In genomic region chr3:196241704-196242103, GRCh38 we compare ENCODE assay signal across 22 cellular contexts. TPM values are rescaled to one million over a fixed set of nuclear protein-coding genes. Genes with fewer than 3 reads are reported as not detected.
A peak's percentile ranks its signal among the peaks of the same experiment; 100 is the strongest.
DNase-seq lines count a peak whose midpoint lies in the region; ATAC-seq, FAIRE-seq and TF ChIP-seq lines count a peak whose summit lies in the region.
"Had no signal": no experiment of that assay in that cellular context is flagged by ENCODE, and none has a peak within 500 bp of the region (broad histone marks: within the 10 kb centered on the region; RNA-seq: fewer than 3 reads in every experiment).

No MANE protein-coding gene starts in this region.

- ATAC-seq in T-helper 17 cell (no peak), GM19324 (IDR thresholded peaks at IDR 0.05; ENCODE audit: low FRiP score, unreplicated experiment) (no peak)
- ATAC-seq in activated T-helper 17 cell treated with anti-CD3 and anti-CD28 coated beads, Interleukin-2, amount 50 U/mL, for 72 hours (replicated peaks), result no peak
- ATAC-seq: CD8-positive, alpha-beta T cell had no signal

- CTCF ChIA-PET in A673 (lab: Charles Lee), result no interaction called here

- peak overlapping the region; percentile 37 for H3K27ac Mint-ChIP-seq in T-helper 17 cell
- H3K27ac Mint-ChIP-seq in activated T-helper 17 cell treated with anti-CD3 and anti-CD28 coated beads, Interleukin-2, amount 50 U/mL, for 72 hours, result peak overlapping the region; percentile 38
- H3K27ac Mint-ChIP-seq: B cell; CD4-positive, alpha-beta T cell had no signal

- FAIRE-seq in bronchial epithelial cell (lab: Jason Lieb, UNC), result peak; percentile 13
- FAIRE-seq: A204.1, D721Med, G401.6, GM12891, GM19239 had no signal

- H3K9me3 ChIP-seq in T-helper 17 cell (ENCODE audit: control insufficient read depth, low read length, poor library complexity, severe bottlenecking) (no peaks in the 10 kb centered on the region), A673 (ENCODE audit: low read depth, low read length, poor library complexity, severe bottlenecking) (no peaks in the 10 kb centered on the region)
- H3K9me3 ChIP-seq: Caco-2 had no signal

- POLR2A ChIA-PET in A673 (lab: Charles Lee; ENCODE audit: low non-redundant PET), result no interaction called here

- H3K27me3 ChIP-seq in bronchial epithelial cell (ENCODE audit: control insufficient read depth, insufficient read depth, low read length) (no peaks in the 10 kb centered on the region), A673 (replicated peaks; ENCODE audit: insufficient read depth, low read depth, low read length, poor library complexity) (no peaks in the 10 kb centered on the region)
- H3K27me3 ChIP-seq: BLaER1 treated with 17β-estradiol and CSF1 and Interleukin-3, amounts not matched to agents 10 nM and 100 nM had no signal

- H3K4me1 ChIP-seq in A673 (ENCODE audit: insufficient read depth, low read length, poor library complexity, severe bottlenecking), result no peaks in the 10 kb centered on the region
- H3K4me1 ChIP-seq: Caco-2 had no signal

- H3K27me3 Mint-ChIP-seq in T-helper 17 cell, result no peaks in the 10 kb centered on the region
- no peaks in the 10 kb centered on the region for H3K27me3 Mint-ChIP-seq in activated T-helper 17 cell treated with anti-CD3 and anti-CD28 coated beads, Interleukin-2, amount 50 U/mL, for 72 hours
- H3K27me3 Mint-ChIP-seq: B cell; CD4-positive, alpha-beta T cell had no signal

- no peaks in the 10 kb centered on the region for H3K9me3 Mint-ChIP-seq in activated T-helper 17 cell treated with anti-CD3 and anti-CD28 coated beads, Interleukin-2, amount 50 U/mL, for 72 hours
- H3K9me3 Mint-ChIP-seq: CD4-positive, alpha-beta T cell; CD8-positive, alpha-beta T cell had no signal

- no peak overlapping the region for H3K27ac ChIP-seq in A673 (ENCODE audit: low read depth, low read length, poor library complexity, severe bottlenecking)
- H3K27ac ChIP-seq: BLaER1 treated with 17β-estradiol and CSF1 and Interleukin-3, amounts not matched to agents 10 nM and 100 nM; C4-2B had no signal

- TF ChIP-seq CTCF in bronchial epithelial cell (IDR thresholded peaks at IDR 0.05; ENCODE audit: insufficient read depth, low read length, severe bottlenecking), result no peak
- TF ChIP-seq CTCF in A673 (conservative IDR thresholded peaks at IDR 0.05; ENCODE audit: low read depth, low read length), result no peak

- H3K4me3 Mint-ChIP-seq in T-helper 17 cell, result no peak overlapping the region
- H3K4me3 Mint-ChIP-seq in activated T-helper 17 cell treated with anti-CD3 and anti-CD28 coated beads, Interleukin-2, amount 50 U/mL, for 72 hours, result no peak overlapping the region
- H3K4me3 Mint-ChIP-seq: B cell; CD4-positive, alpha-beta T cell; CD8-positive, alpha-beta T cell had no signal

- H3K36me3 Mint-ChIP-seq in T-helper 17 cell (ENCODE audit: low read depth), result peaks cover 8% of the 10 kb centered on the region
- H3K36me3 Mint-ChIP-seq in activated T-helper 17 cell treated with anti-CD3 and anti-CD28 coated beads, Interleukin-2, amount 50 U/mL, for 72 hours (ENCODE audit: low read depth), result peaks cover 80% of the 10 kb centered on the region

- peaks cover 20% of the 10 kb centered on the region for H3K36me3 ChIP-seq in bronchial epithelial cell (ENCODE audit: control insufficient read depth, insufficient read depth, low read length)
- peaks cover 19% of the 10 kb centered on the region for H3K36me3 ChIP-seq in A673 (ENCODE audit: insufficient read depth, low read length, poor library complexity, severe bottlenecking)

- DNase-seq in T-helper 17 cell (no peak), bronchial epithelial cell (ENCODE audit: low read depth) (no peak), A673 (ENCODE audit: low spot score) (no peak), NCI-H524 treated with DMSO at 0.1 percent for 48 hours (lab: John Stamatoyannopoulos, UW) (no peak)
- DNase-seq: 8988T; AML-193; Caco-2; Calu3; CD4-positive, alpha-beta T cell; CD8-positive, alpha-beta T cell; DMS79 treated with DMSO at 0.1 percent for 48 hours; GF-D8 had no signal

- intact Hi-C loops in A673 (cut with micrococcal nuclease; ENCODE audit: unreplicated experiment), result no loop called here

- no TSS peak for BruUV-seq in A673 (replicated peaks; lab: Mats Ljungman, UMichigan)

- no peak overlapping the region for H3K4me3 ChIP-seq in bronchial epithelial cell (ENCODE audit: low read depth, low read length)
- no peak overlapping the region for H3K4me3 ChIP-seq in A673 (ENCODE audit: low read depth, low read length, poor library complexity, severe bottlenecking)
- H3K4me3 ChIP-seq: BLaER1 treated with 17β-estradiol and CSF1 and Interleukin-3, amounts not matched to agents 10 nM and 100 nM had no signal

- peaks cover 2% of the 10 kb centered on the region for H3K4me1 Mint-ChIP-seq in T-helper 17 cell
- no peaks in the 10 kb centered on the region for H3K4me1 Mint-ChIP-seq in activated T-helper 17 cell treated with anti-CD3 and anti-CD28 coated beads, Interleukin-2, amount 50 U/mL, for 72 hours
- H3K4me1 Mint-ChIP-seq: B cell had no signal

RNA-seq across cellular contexts. Expression of gene SLC51A, which starts 25.4 kb away (rescaled TPM):
- total RNA-seq in T-helper 17 cell (not detected), bronchial epithelial cell (0.26 TPM in 1 of 2 replicates, not detected in the other), A673 (2021) (not detected in 2 replicates)
- not detected for total RNA-seq in activated T-helper 17 cell treated with anti-CD3 and anti-CD28 coated beads, Interleukin-2, amount 50 U/mL, for 72 hours
- total RNA-seq: B cell; Caco-2; Calu3; CD4-positive, alpha-beta T cell; CD8-positive, alpha-beta T cell had no signal

RNA-seq across cellular contexts. Expression of gene ZDHHC19, which starts 30.5 kb away (rescaled TPM):
- total RNA-seq in T-helper 17 cell, result not detected
- not detected for total RNA-seq in activated T-helper 17 cell treated with anti-CD3 and anti-CD28 coated beads, Interleukin-2, amount 50 U/mL, for 72 hours
- not detected in 2 replicates for total RNA-seq in bronchial epithelial cell
- total RNA-seq in A673 (2021), result not detected in 2 replicates
- total RNA-seq: Caco-2; Calu3; CD4-positive, alpha-beta T cell; CD8-positive, alpha-beta T cell had no signal

RNA-seq across cellular contexts. Expression of gene PCYT1A, which starts 45.8 kb away (rescaled TPM):
- total RNA-seq in T-helper 17 cell (10 to 100 TPM; 78.1 to 82.0 TPM), bronchial epithelial cell (52.9 and 68.9 TPM in 2 replicates), A673 (2021) (62.3 and 63.2 TPM in 2 replicates)
- total RNA-seq in activated T-helper 17 cell treated with anti-CD3 and anti-CD28 coated beads, Interleukin-2, amount 50 U/mL, for 72 hours, result 10 to 100 TPM; 50.8 to 62.0 TPM
